In genomic region chr17:28506763-28507487, GRCh38 we compare ENCODE assay signal across 2 cellular contexts.
TF ChIP-seq lines count a peak whose summit lies in the region.

No MANE protein-coding gene starts in this region.

TF ChIP-seq in HepG2, 621 proteins besides CTCF, POLR2A, EP300 and RAD21:
- 0 out of 2 replicates have a peak, but pooled peaks have one; percentile 56 for TF ChIP-seq ZNF121 (CRISPR knock-in tag; IDR thresholded peaks at IDR 0.05)
- no peak for TF ChIP-seq ZKSCAN8 (CRISPR knock-in tag; IDR thresholded peaks at IDR 0.05; ENCODE audit: borderline replicate concordance)
- no peak for TF ChIP-seq E2F5 (CRISPR knock-in tag; conservative IDR thresholded peaks at IDR 0.05)
- TF ChIP-seq STAT6 (CRISPR knock-in tag; IDR thresholded peaks at IDR 0.05; ENCODE audit: borderline replicate concordance) = no peak
- no peak for TF ChIP-seq ZBTB34 (CRISPR knock-in tag; IDR thresholded peaks at IDR 0.05)
- no peak for TF ChIP-seq ARNT (IDR thresholded peaks at IDR 0.05)

TF ChIP-seq in GM12878, 131 proteins besides CTCF, POLR2A, EP300 and RAD21:
- TF ChIP-seq SPI1 (IDR thresholded peaks at IDR 0.05; ENCODE audit: borderline replicate concordance, insufficient read depth, low read depth, low read length) (0 out of 2 replicates have a peak, but pooled peaks have one; percentile 5), SMAD5 (IDR thresholded peaks at IDR 0.05; ENCODE audit: low read depth) (no peak), ESRRA (IDR thresholded peaks at IDR 0.05; ENCODE audit: low read length) (no peak), MLLT1 (IDR thresholded peaks at IDR 0.05) (no peak), EED (IDR thresholded peaks at IDR 0.05; ENCODE audit: low read depth) (0 out of 2 replicates have a peak, but pooled peaks have one; percentile 1), USF1 (IDR thresholded peaks at IDR 0.05; ENCODE audit: borderline replicate concordance, extremely low read length, insufficient read depth, low read depth, low read length) (no peak)
TF ChIP-seq in GM12878: peak in this region for 2.
